In genomic region chr19:58555369-58555885, GRCh38 we compare ENCODE assay signal across 8 cellular contexts. TPM values are rescaled to one million over a fixed set of nuclear protein-coding genes. Genes with fewer than 3 reads are reported as not detected.
A peak's percentile ranks its signal among the peaks of the same experiment; 100 is the strongest.
DNase-seq lines count a peak whose midpoint lies in the region; ATAC-seq and TF ChIP-seq lines count a peak whose summit lies in the region.

No MANE protein-coding gene starts in this region.

- H3K27me3 Mint-ChIP-seq in T-helper 2 cell treated with Interferon-gamma antibody and Interleukin-4, amounts not matched to agents 5 μg/mL and 100 μg/mL, for 36 hours (ENCODE audit: low read depth) = no peaks in the 10 kb centered on the region

- H3K36me3 ChIP-seq in adrenal gland (replicated peaks in 1 of 2) (peaks cover 0 to 45% of the 10 kb centered on the region in 2 donors), suprapubic skin (peaks cover 38% of the 10 kb centered on the region)

- H3K4me1 ChIP-seq in adrenal gland (replicated peaks in 1 of 2) (peaks cover 33 to 47% of the 10 kb centered on the region in 2 donors), suprapubic skin (peaks cover 57% of the 10 kb centered on the region)

- H3K36me3 Mint-ChIP-seq in T-helper 2 cell treated with Interferon-gamma antibody and Interleukin-4, amounts not matched to agents 5 μg/mL and 100 μg/mL, for 36 hours (ENCODE audit: low read depth) = peaks cover 71% of the 10 kb centered on the region

- intact Hi-C loops in adrenal gland (cut with DNase I) = no loop called here

- peak overlapping the region; percentile 96 for H3K4me3 Mint-ChIP-seq in T-helper 2 cell treated with Interferon-gamma antibody and Interleukin-4, amounts not matched to agents 5 μg/mL and 100 μg/mL, for 36 hours

- TF ChIP-seq CTCF in adrenal gland (IDR thresholded peaks at IDR 0.05) (no peak), suprapubic skin (IDR thresholded peaks at IDR 0.05) (no peak)

- DNase-seq in T-helper 2 cell treated with Interferon-gamma antibody and Interleukin-4, amounts not matched to agents 5 μg/mL and 100 μg/mL, for 36 hours (ENCODE audit: low spot score) = no peak
- DNase-seq in T-helper 2 cell (no peak), adrenal gland (peak in 1 of 7 donors; percentile 31), suprapubic skin (ENCODE audit: low spot score in 2 of 2) (peak in 1 of 2 donors; percentile 67), NCI-H1092 treated with DMSO at 0.1 percent for 48 hours (lab: John Stamatoyannopoulos, UW) (no peak), SHP77 treated with DMSO at 0.1 percent for 48 hours (lab: John Stamatoyannopoulos, UW) (no peak)

- TF ChIP-seq POLR2A in adrenal gland (IDR thresholded peaks at IDR 0.05) (no peak), suprapubic skin (IDR thresholded peaks at IDR 0.05) (no peak)

- H3K27ac ChIP-seq in adrenal gland = peak overlapping the region; percentile 83 to 100 (median 96)
- H3K27ac ChIP-seq in layer of hippocampus (ENCODE audit: low read depth, low read length) = peak overlapping the region; percentile 96
- H3K27ac ChIP-seq in suprapubic skin = peak overlapping the region; percentile 94

- no peak for TF ChIP-seq EP300 in suprapubic skin (IDR thresholded peaks at IDR 0.05)

- peak overlapping the region; percentile 99 for H3K27ac Mint-ChIP-seq in T-helper 2 cell treated with Interferon-gamma antibody and Interleukin-4, amounts not matched to agents 5 μg/mL and 100 μg/mL, for 36 hours

- ATAC-seq in GM21390 (IDR thresholded peaks at IDR 0.05; ENCODE audit: unreplicated experiment) = no peak

- no peaks in the 10 kb centered on the region for H3K9me3 ChIP-seq in adrenal gland (replicated peaks in 1 of 3)
- no peaks in the 10 kb centered on the region for H3K9me3 ChIP-seq in suprapubic skin

- 0 to 43% (median 41%) methylated on average over 2 to 4 of the region's 4 CpGs for WGBS in adrenal gland, 4 donors
- 80% methylated on average over 2 of the region's 4 CpGs for WGBS in suprapubic skin

- no peaks in the 10 kb centered on the region for H3K9me3 Mint-ChIP-seq in T-helper 2 cell treated with Interferon-gamma antibody and Interleukin-4, amounts not matched to agents 5 μg/mL and 100 μg/mL, for 36 hours

- H3K4me1 Mint-ChIP-seq in T-helper 2 cell treated with Interferon-gamma antibody and Interleukin-4, amounts not matched to agents 5 μg/mL and 100 μg/mL, for 36 hours (ENCODE audit: low read depth) = peaks cover 38% of the 10 kb centered on the region

- H3K27me3 ChIP-seq in adrenal gland = no peaks in the 10 kb centered on the region
- no peaks in the 10 kb centered on the region for H3K27me3 ChIP-seq in layer of hippocampus (ENCODE audit: control insufficient read depth, insufficient read depth, low read length)
- H3K27me3 ChIP-seq in suprapubic skin = no peaks in the 10 kb centered on the region

- H3K4me3 ChIP-seq in adrenal gland (peak overlapping the region in 2 of 4 donors; percentile 58 to 74), suprapubic skin (peak overlapping the region; percentile 71)

RNA-seq across cellular contexts. Expression of gene CHMP2A, which starts 0.5 kb away (rescaled TPM):
- 100 to 1,000 TPM; 146 to 246 (median 204) TPM for total RNA-seq in adrenal gland
- 100 to 1,000 TPM; 273 to 560 (median 394) TPM for polyA plus RNA-seq in adrenal gland
- total RNA-seq in suprapubic skin = 100 to 1,000 TPM in 3 of 4 donors, 10 to 100 TPM in 1; 96.1 to 120 (median 103) TPM

RNA-seq across cellular contexts. Expression of gene UBE2M, which starts 3.0 kb away (rescaled TPM):
- 100 to 1,000 TPM in 1 of 8 donors, 10 to 100 TPM in 7; 19.9 to 164 (median 54.6) TPM for total RNA-seq in adrenal gland
- 100 to 1,000 TPM in 1 of 3 donors, 10 to 100 TPM in 2; 51.1 to 193 (median 55.6) TPM for polyA plus RNA-seq in adrenal gland
- 10 to 100 TPM; 16.4 to 31.5 (median 21.7) TPM for total RNA-seq in suprapubic skin

RNA-seq across cellular contexts. Expression of gene TRIM28, which starts 11.6 kb away (rescaled TPM):
- 100 to 1,000 TPM; 161 to 279 (median 228) TPM for total RNA-seq in adrenal gland
- polyA plus RNA-seq in adrenal gland = 100 to 1,000 TPM; 245 to 302 (median 254) TPM
- 100 to 1,000 TPM; 334 to 395 (median 360) TPM for total RNA-seq in suprapubic skin

RNA-seq across cellular contexts. Expression of gene MZF1, which starts 17.7 kb away (rescaled TPM):
- total RNA-seq in adrenal gland (10 to 100 TPM; 13.8 to 77.0 (median 33.2) TPM), suprapubic skin (10 to 100 TPM; 29.0 to 53.2 (median 37.5) TPM)
- 100 to 1,000 TPM in 2 of 3 donors, 1 to 10 TPM in 1; 8.7 to 152 (median 130) TPM for polyA plus RNA-seq in adrenal gland

RNA-seq across cellular contexts. Expression of gene ZBTB45, which starts 35.8 kb away (rescaled TPM):
- total RNA-seq in adrenal gland (10 to 100 TPM; 10.2 to 20.4 (median 14.9) TPM), suprapubic skin (10 to 100 TPM in 3 of 4 donors, 1 to 10 TPM in 1; 6.7 to 20.7 (median 15.8) TPM)
- 10 to 100 TPM in 1 of 3 donors, 1 to 10 TPM in 2; 1.7 to 12.6 (median 7.9) TPM for polyA plus RNA-seq in adrenal gland
